Comparison of ENCODE assay signal across 8 cellular contexts in the genomic region with DNA sequence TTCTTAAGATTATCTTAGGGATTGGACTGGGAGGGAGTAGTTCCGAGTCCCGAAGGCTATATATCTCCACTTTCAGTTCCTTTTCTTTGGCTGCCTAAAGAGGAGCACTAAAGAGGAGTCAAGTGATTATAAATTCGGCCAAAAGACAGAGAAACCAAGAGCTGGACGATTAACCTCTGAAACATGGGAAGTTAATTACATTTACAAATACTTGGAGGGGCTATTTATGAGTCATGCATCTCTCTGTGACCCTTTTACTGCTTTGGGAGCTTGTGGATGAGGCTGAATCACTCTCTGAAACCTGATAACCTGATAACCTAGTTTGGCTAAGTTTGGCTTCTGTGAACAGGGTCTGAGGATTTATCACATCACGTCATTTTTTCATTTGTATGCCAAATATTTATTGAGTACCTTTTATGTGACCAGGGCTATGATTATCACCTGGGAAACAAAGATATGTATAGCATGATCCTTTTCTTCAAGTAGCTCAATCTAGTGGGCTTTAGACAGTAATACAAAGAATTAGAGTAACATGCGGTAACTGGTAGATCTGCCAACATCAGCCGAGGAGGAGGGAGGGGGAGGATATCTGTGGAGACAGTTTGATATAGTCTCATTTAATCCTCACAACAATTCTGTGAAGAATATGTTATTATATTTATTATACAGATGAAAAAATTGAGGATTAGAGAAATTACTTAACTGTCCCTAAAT.
A peak's percentile ranks its signal among the peaks of the same experiment; 100 is the strongest.
DNase-seq lines count a peak whose midpoint lies in the region; FAIRE-seq and TF ChIP-seq lines count a peak whose summit lies in the region.

No MANE protein-coding gene starts in this region.

- H2BK5ac ChIP-seq in mesendoderm (ENCODE audit: low read length), result no peak overlapping the region

- H3K4me3 ChIP-seq in ACC112 (ENCODE audit: low read depth, low read length), result peak overlapping the region; percentile 73
- H3K4me3 ChIP-seq in bronchial epithelial cell (ENCODE audit: low read depth, low read length), result peak overlapping the region; percentile 38
- no peak overlapping the region for H3K4me3 ChIP-seq in mesendoderm (ENCODE audit: low read length)

- DNase-seq in NCI-H1105 treated with DMSO at 0.1 percent for 48 hours (lab: John Stamatoyannopoulos, UW) (peak; percentile 82), bronchial epithelial cell (ENCODE audit: low read depth) (peak; percentile 96), mesendoderm (peak; percentile 38), G401 (ENCODE audit: low spot score) (no peak), HuH-7.5 (ENCODE audit: low spot score) (no peak), ecto neural progenitor cell (ENCODE audit: low spot score) (no peak)
- no peak for DNase-seq in stimulated activated CD4-positive, alpha-beta T cell treated with anti-CD3 and anti-CD28 coated beads, Interleukin-12 subunit alpha, Interleukin-12 subunit beta, amount 100 ng/mL, for 4 hours

- H3K56ac ChIP-seq in mesendoderm (ENCODE audit: low read length), result no peak overlapping the region

- no peak for TF ChIP-seq CTCF in bronchial epithelial cell (IDR thresholded peaks at IDR 0.05; ENCODE audit: insufficient read depth, low read length, severe bottlenecking)

- H3K79me2 ChIP-seq in ACC112 (ENCODE audit: control insufficient read depth, insufficient read depth, low read length, unreplicated experiment) (peaks cover 6% of the 10 kb centered on the region), mesendoderm (ENCODE audit: control insufficient read depth, insufficient read depth, low read length) (no peaks in the 10 kb centered on the region)

- H3K23ac ChIP-seq in mesendoderm (ENCODE audit: low read length), result no peak overlapping the region

- H3K36me3 ChIP-seq in ACC112 (ENCODE audit: insufficient read depth, low read length) (no peaks in the 10 kb centered on the region), bronchial epithelial cell (ENCODE audit: control insufficient read depth, insufficient read depth, low read length) (no peaks in the 10 kb centered on the region), mesendoderm (ENCODE audit: control insufficient read depth, insufficient read depth, low read length) (no peaks in the 10 kb centered on the region)

- no peak overlapping the region for H4K5ac ChIP-seq in mesendoderm (ENCODE audit: low read length)

- no peak overlapping the region for H3K4ac ChIP-seq in mesendoderm (ENCODE audit: low read depth, low read length)

- peak overlapping the region; percentile 80 for H2AFZ ChIP-seq in ACC112 (ENCODE audit: low read length, unreplicated experiment)

- no peaks in the 10 kb centered on the region for H3K27me3 ChIP-seq in ACC112 (ENCODE audit: insufficient read depth, low read length)
- H3K27me3 ChIP-seq in bronchial epithelial cell (ENCODE audit: control insufficient read depth, insufficient read depth, low read length), result no peaks in the 10 kb centered on the region
- no peaks in the 10 kb centered on the region for H3K27me3 ChIP-seq in mesendoderm (ENCODE audit: insufficient read depth, low read length, poor library complexity)

- WGBS in mesendoderm (ENCODE audit: extremely low coverage, insufficient coverage, low lambda C conversion rate), result no CpG with 5 or more reads among the region's 7 CpGs

- H3K27ac ChIP-seq in ACC112 (ENCODE audit: low read depth, low read length) (peak overlapping the region; percentile 54), mesendoderm (ENCODE audit: low read depth, low read length) (no peak overlapping the region)

- H2AK5ac ChIP-seq in mesendoderm (ENCODE audit: low read length), result no peak overlapping the region

- H3K9ac ChIP-seq in mesendoderm (ENCODE audit: low read length), result no peak overlapping the region

- H3K4me2 ChIP-seq in mesendoderm (ENCODE audit: low read length), result no peak overlapping the region

- in situ Hi-C loops in G401 (cut with HindIII; ENCODE audit: low sequenced_read_pairs), result no loop called here

- H3K79me1 ChIP-seq in mesendoderm (ENCODE audit: low read length), result no peaks in the 10 kb centered on the region

- H2BK15ac ChIP-seq in mesendoderm (replicated peaks; ENCODE audit: low read depth), result no peak overlapping the region

- H3K4me1 ChIP-seq in ACC112 (ENCODE audit: control insufficient read depth, insufficient read depth, low read length, unreplicated experiment) (peaks cover 60% of the 10 kb centered on the region), mesendoderm (ENCODE audit: control insufficient read depth, low read depth, low read length) (no peaks in the 10 kb centered on the region)

- no peak for FAIRE-seq in bronchial epithelial cell (lab: Jason Lieb, UNC)

- H4K8ac ChIP-seq in mesendoderm (ENCODE audit: low read depth, low read length), result no peak overlapping the region

- no peak overlapping the region for H3K18ac ChIP-seq in mesendoderm (ENCODE audit: low read length)

- no peak overlapping the region for H2BK120ac ChIP-seq in mesendoderm (ENCODE audit: low read depth, low read length)

Comparison
In these comparisons a context has a peak if more than half of its experiments do, and no peak if none do; other contexts are left out.
1. DNase-seq: peak in NCI-H1105 treated with DMSO at 0.1 percent for 48 hours (single experiment), bronchial epithelial cell (single experiment) and mesendoderm (single experiment); none in G401 (single experiment), stimulated activated CD4-positive, alpha-beta T cell treated with anti-CD3 and anti-CD28 coated beads, Interleukin-12 subunit alpha, Interleukin-12 subunit beta, amount 100 ng/mL, for 4 hours (single experiment), HuH-7.5 (single experiment) and ecto neural progenitor cell (single experiment).